Comparison of ENCODE assay signal across 11 cellular contexts in genomic region chr9:113464286-113464660, GRCh38. TPM values are rescaled to one million over a fixed set of nuclear protein-coding genes. Genes with fewer than 3 reads are reported as not detected.
DNase-seq lines count a peak whose midpoint lies in the region; ATAC-seq and TF ChIP-seq lines count a peak whose summit lies in the region.
"Had no signal": no experiment of that assay in that cellular context is flagged by ENCODE, and none has a peak within 500 bp of the region (broad histone marks: within the 10 kb centered on the region; RNA-seq: fewer than 3 reads in every experiment).

No MANE protein-coding gene starts in this region.

- intact Hi-C loops in colonic mucosa (cut with DNase I) (loop anchor here (5.0 kb wide), 1 partner anchor 193 kb away; no protein-coding TSS in a partner anchor), mucosa of descending colon (cut with DNase I, micrococcal nuclease) (no loop called here)

- H3K27ac ChIP-seq in colonic mucosa, result peak overlapping the region; percentile 25
- peak overlapping the region; percentile 84 to 94 for H3K27ac ChIP-seq in thoracic aorta
- H3K27ac ChIP-seq: epithelial cell of prostate had no signal

- TF ChIP-seq CTCF in colonic mucosa (IDR thresholded peaks at IDR 0.05) (no peak), mucosa of descending colon (IDR thresholded peaks at IDR 0.05) (no peak), thoracic aorta (IDR thresholded peaks at IDR 0.05) (no peak)

- H3K27me3 ChIP-seq in colonic mucosa, result no peaks in the 10 kb centered on the region
- H3K27me3 ChIP-seq in thoracic aorta (replicated peaks; ENCODE audit: insufficient read depth), result no peaks in the 10 kb centered on the region
- H3K27me3 ChIP-seq: MG63 had no signal

- DNase-seq in NCI-H748 (lab: John Stamatoyannopoulos, UW; ENCODE audit: unreplicated experiment), result peak; percentile 34
- DNase-seq in NCI-H748 treated with DMSO at 0.1 percent for 48 hours (lab: John Stamatoyannopoulos, UW), result no peak
- DNase-seq in colonic mucosa, result no peak
- peak in 1 of 3 donors; percentile 36 for DNase-seq in mucosa of descending colon
- DNase-seq in thoracic aorta (ENCODE audit: low spot score), result no peak
- no peak for DNase-seq in NCI-H226
- no peak for DNase-seq in activated CD4-positive, alpha-beta T cell treated with anti-CD3 and anti-CD28 coated beads for 48 hours
- DNase-seq: activated T-cell treated with anti-CD3 and anti-CD28 coated beads, Interleukin-2, amount 50 U/mL, for 48 hours; MG63 had no signal

- H3K36me3 ChIP-seq in colonic mucosa (no peaks in the 10 kb centered on the region), mucosa of descending colon (ENCODE audit: low read depth) (no peaks in the 10 kb centered on the region), thoracic aorta (no peaks in the 10 kb centered on the region)
- H3K36me3 ChIP-seq: MG63 had no signal

- peak; percentile 16 for ATAC-seq in mucosa of descending colon
- no peak for ATAC-seq in thoracic aorta (ENCODE audit: insufficient number of reproducible peaks, low FRiP score, low read depth)
- ATAC-seq in GM21367 (IDR thresholded peaks at IDR 0.05; ENCODE audit: unreplicated experiment), result no peak

- H3K4me1 ChIP-seq in colonic mucosa (no peaks in the 10 kb centered on the region), mucosa of descending colon (ENCODE audit: low read depth) (peaks cover 3% of the 10 kb centered on the region), thoracic aorta (ENCODE audit: control insufficient read depth in 1 of 2, low read depth in 2 of 2) (peaks cover 5 to 36% of the 10 kb centered on the region in 2 donors)

- H3K4me3 ChIP-seq in colonic mucosa, result peak overlapping the region; percentile 60
- no peak overlapping the region for H3K4me3 ChIP-seq in mucosa of descending colon
- H3K4me3 ChIP-seq in thoracic aorta, result peak overlapping the region; percentile 85

- H3K9ac ChIP-seq in colonic mucosa (ENCODE audit: low read depth in 2 of 2, low read length in 2 of 2), result peak overlapping the region in 1 of 2 donors; percentile 61

- H3K9me3 ChIP-seq in colonic mucosa, result no peaks in the 10 kb centered on the region
- H3K9me3 ChIP-seq in mucosa of descending colon, result no peaks in the 10 kb centered on the region
- no peaks in the 10 kb centered on the region for H3K9me3 ChIP-seq in thoracic aorta
- H3K9me3 ChIP-seq: MG63 had no signal

RNA-seq across cellular contexts. Expression of gene RGS3, which starts 0.7 kb away (rescaled TPM):
- total RNA-seq in colonic mucosa (10 to 100 TPM; 67.4 to 71.1 TPM), mucosa of descending colon (10 to 100 TPM; 65.9 to 83.8 (median 70.7) TPM), thoracic aorta (100 to 1,000 TPM; 170 to 202 TPM)

RNA-seq across cellular contexts. Expression of gene C9orf43, which starts 53.7 kb away (rescaled TPM):
- total RNA-seq in colonic mucosa (under 1 TPM; 0.57 to 0.61 TPM), mucosa of descending colon (under 1 TPM in 2 of 3 donors, not detected in 1; 0.20 to 0.55 TPM), thoracic aorta (under 1 TPM in 1 of 2 donors, not detected in 1; 0.85 TPM)

RNA-seq across cellular contexts. Expression of gene POLE3, which starts 53.8 kb away (rescaled TPM):
- total RNA-seq in colonic mucosa (10 to 100 TPM; 27.0 to 46.6 TPM), mucosa of descending colon (10 to 100 TPM; 22.2 to 31.0 (median 28.6) TPM), thoracic aorta (10 to 100 TPM; 24.2 to 32.0 TPM)
